In the genomic region with DNA sequence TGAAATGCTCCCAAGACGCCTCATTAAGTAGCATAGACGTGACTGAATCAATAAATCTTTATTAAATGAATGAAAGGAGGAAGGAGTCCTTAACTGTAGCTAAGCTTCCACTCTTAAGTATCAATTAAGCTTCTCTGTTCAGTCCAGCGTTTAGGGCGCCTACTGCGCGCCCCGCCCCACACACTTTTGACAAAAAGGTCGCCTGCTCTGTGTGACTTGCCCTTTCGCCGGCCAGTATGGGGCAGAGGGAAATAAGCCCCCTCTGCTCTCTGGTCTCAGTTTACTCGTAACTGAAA, we compare ENCODE assay signal across 8 cellular contexts. TPM values are rescaled to one million over a fixed set of nuclear protein-coding genes. Genes with fewer than 3 reads are reported as not detected.
A peak's percentile ranks its signal among the peaks of the same experiment; 100 is the strongest.
DNase-seq lines count a peak whose midpoint lies in the region; ATAC-seq and TF ChIP-seq lines count a peak whose summit lies in the region.

No MANE protein-coding gene starts in this region.

- DNase-seq in GM06990 (ENCODE audit: extremely low read depth, insufficient read length), result no peak
- no peak for DNase-seq in OCI-LY7 (ENCODE audit: low spot score)
- no peak for DNase-seq in epithelial cell of proximal tubule (ENCODE audit: low read depth)
- no peak for DNase-seq in prostate gland (ENCODE audit: low spot score)
- no peak for DNase-seq in NCI-H2029 treated with DMSO at 0.1 percent for 48 hours (lab: John Stamatoyannopoulos, UW)

- no peaks in the 10 kb centered on the region for H3K9me2 ChIP-seq in OCI-LY7 (ENCODE audit: insufficient read depth, low read length)

- peak overlapping the region; percentile 87 for H3K4me2 ChIP-seq in OCI-LY7 (ENCODE audit: low read length)

- no peaks in the 10 kb centered on the region for H4K20me1 ChIP-seq in OCI-LY7 (ENCODE audit: insufficient read depth, low read length)

- H2AFZ ChIP-seq in OCI-LY7 (ENCODE audit: low read length), result peak overlapping the region; percentile 83

- CTCF ChIA-PET in OCI-LY7 (lab: Charles Lee; ENCODE audit: unreplicated experiment), result interaction anchor here (0.7 to 1.1 kb wide), 2 partner anchors 52 to 262 kb away, joined by 3 read pairs; a partner anchor contains a TSS

- intact Hi-C loops in OCI-LY7 (cut with micrococcal nuclease; ENCODE audit: unreplicated experiment), result loop anchor here (2.0 kb wide), 1 partner anchor 31 kb away; a partner anchor contains a TSS
- intact Hi-C loops in prostate gland (cut with DNase I), result no loop called here

- peaks cover 9% of the 10 kb centered on the region; the same call in 1 of the 2 replicates for H3K79me2 ChIP-seq in OCI-LY7 (ENCODE audit: insufficient read depth, low read depth, low read length)

- H3K9me3 ChIP-seq in OCI-LY7 (ENCODE audit: low read length) (no peaks in the 10 kb centered on the region), prostate gland (no peaks in the 10 kb centered on the region)

- no peak for ATAC-seq in activated CD4-positive, CD25-positive, alpha-beta regulatory T cell treated with anti-CD3 and anti-CD28 coated beads, Interleukin-2, amount 50 U/mL, for 24 hours
- no peak for ATAC-seq in HG02852 (IDR thresholded peaks at IDR 0.05; ENCODE audit: unreplicated experiment)
- ATAC-seq in HG02610 (IDR thresholded peaks at IDR 0.05; ENCODE audit: unreplicated experiment), result no peak

- H3K36me3 ChIP-seq in GM06990 (ENCODE audit: control insufficient read depth, insufficient read depth, low read length) (peaks cover 4% of the 10 kb centered on the region), OCI-LY7 (ENCODE audit: insufficient read depth, low read length) (peaks cover 5% of the 10 kb centered on the region; the same call in 1 of the 2 replicates), prostate gland (peaks cover 0 to under 1% of the 10 kb centered on the region in 2 donors)

- no TSS peak for BruUV-seq in OCI-LY7 (replicated peaks; lab: Mats Ljungman, UMichigan)

- H3K4me1 ChIP-seq in OCI-LY7 (ENCODE audit: insufficient read depth, low read length, poor library complexity, severe bottlenecking) (peaks cover 16% of the 10 kb centered on the region), prostate gland (replicated peaks) (peaks cover 9% of the 10 kb centered on the region)

- no peak for TF ChIP-seq CTCF in GM06990 (IDR thresholded peaks at IDR 0.05; ENCODE audit: insufficient read depth, low read length, poor library complexity, severe bottlenecking)
- TF ChIP-seq CTCF in OCI-LY7 (conservative IDR thresholded peaks at IDR 0.05; ENCODE audit: low read length), result no peak
- no peak for TF ChIP-seq CTCF in epithelial cell of proximal tubule (conservative IDR thresholded peaks at IDR 0.05; ENCODE audit: low read depth, low read length)
- TF ChIP-seq CTCF in prostate gland (IDR thresholded peaks at IDR 0.05), result no peak

- TF ChIP-seq POLR2A in prostate gland (IDR thresholded peaks at IDR 0.05), result no peak

- POLR2A ChIA-PET in OCI-LY7 (lab: Charles Lee), result interaction anchor here (0.6 to 1.6 kb wide), 6 partner anchors 32 to 356 kb away, joined by 3 to 6 read pairs (median 4); a partner anchor contains a TSS

- H3K27ac ChIP-seq in OCI-LY7 (ENCODE audit: low read depth, low read length, poor library complexity, severe bottlenecking) (no peak overlapping the region), prostate gland (peak overlapping the region; percentile 14 to 48)

- H3K4me3 ChIP-seq in GM06990 (replicated peaks; ENCODE audit: low read depth, low read length) (peak overlapping the region; percentile 63), OCI-LY7 (ENCODE audit: low read depth, low read length, poor library complexity, severe bottlenecking) (peak overlapping the region; percentile 77), epithelial cell of proximal tubule (ENCODE audit: low read depth, low read length) (peak overlapping the region; percentile 75), prostate gland (peak overlapping the region; percentile 51 to 88)

- 4% methylated on average over 11 of the region's 11 CpGs for WGBS in prostate gland

- H3K27me3 ChIP-seq in GM06990 (replicated peaks; ENCODE audit: control insufficient read depth, insufficient read depth, low read length), result no peaks in the 10 kb centered on the region
- no peaks in the 10 kb centered on the region for H3K27me3 ChIP-seq in prostate gland (replicated peaks; ENCODE audit: insufficient read depth)

RNA-seq across cellular contexts. Expression of a gene that starts 0.7 kb away (rescaled TPM):
- total RNA-seq in OCI-LY7 (2014; rRNA removed; shearing (Covaris generic)), result 15.1 and 16.9 TPM in 2 replicates
- total RNA-seq in OCI-LY7 (2022) (13.5 and 16.9 TPM in 2 replicates), epithelial cell of proximal tubule (12.7 and 23.1 TPM in 2 replicates), prostate gland (10 to 100 TPM; 13.5 to 24.1 TPM)

RNA-seq across cellular contexts. Expression of a gene that starts 30.3 kb away (rescaled TPM):
- total RNA-seq in OCI-LY7 (2014; rRNA removed; shearing (Covaris generic)), result 0.26 and 1.8 TPM in 2 replicates
- total RNA-seq in OCI-LY7 (2022) (5.3 and 6.5 TPM in 2 replicates), epithelial cell of proximal tubule (27.5 TPM in 2 replicates), prostate gland (10 to 100 TPM; 59.8 to 98.3 TPM)

RNA-seq across cellular contexts. Expression of a gene that starts 31.0 kb away (rescaled TPM):
- total RNA-seq in OCI-LY7 (2014; rRNA removed; shearing (Covaris generic)), result 106 and 109 TPM in 2 replicates
- 95.8 and 111 TPM in 2 replicates for total RNA-seq in OCI-LY7 (2022)
- 184 and 220 TPM in 2 replicates for total RNA-seq in epithelial cell of proximal tubule
- total RNA-seq in prostate gland, result 100 to 1,000 TPM; 165 to 173 TPM

RNA-seq across cellular contexts. Expression of a gene that starts 43.8 kb away (rescaled TPM):
- 27.7 and 29.2 TPM in 2 replicates for total RNA-seq in OCI-LY7 (2014; rRNA removed; shearing (Covaris generic))
- 36.9 and 37.7 TPM in 2 replicates for total RNA-seq in OCI-LY7 (2022)
- total RNA-seq in epithelial cell of proximal tubule, result 18.0 and 25.4 TPM in 2 replicates
- total RNA-seq in prostate gland, result 10 to 100 TPM; 54.5 to 56.5 TPM

RNA-seq across cellular contexts. Expression of a gene that starts 52.1 kb away (rescaled TPM):
- 58.4 and 73.6 TPM in 2 replicates for total RNA-seq in OCI-LY7 (2014; rRNA removed; shearing (Covaris generic))
- total RNA-seq in OCI-LY7 (2022) (92.6 and 95.8 TPM in 2 replicates), epithelial cell of proximal tubule (90.1 and 97.5 TPM in 2 replicates), prostate gland (100 to 1,000 TPM; 113 to 178 TPM)
